ENCODE assay signal across 8 cellular contexts in genomic region chr15:101252836-101253235, GRCh38. TPM values are rescaled to one million over a fixed set of nuclear protein-coding genes. Genes with fewer than 3 reads are reported as not detected.
DNase-seq lines count a peak whose midpoint lies in the region; ATAC-seq and TF ChIP-seq lines count a peak whose summit lies in the region.

No MANE protein-coding gene starts in this region.

- peak overlapping the region; percentile 68; the same call in 1 of the 2 replicates for H3K27ac ChIP-seq in C4-2B
- peak overlapping the region; percentile 67 for H3K27ac ChIP-seq in mammary epithelial cell (ENCODE audit: insufficient read depth, low read depth, low read length)

- peak overlapping the region; percentile 62 to 76 (median 70) for H3K4me3 ChIP-seq in mammary epithelial cell (replicated peaks in 1 of 3; ENCODE audit: insufficient read depth in 1 of 3, low read depth in 2 of 3, low read length in 3 of 3)

- H3K27me3 ChIP-seq in mammary epithelial cell (ENCODE audit: insufficient read depth, low read length), result no peaks in the 10 kb centered on the region

- TF ChIP-seq CTCF in C4-2B (conservative IDR thresholded peaks at IDR 0.05), result no peak
- TF ChIP-seq CTCF in mammary epithelial cell (conservative IDR thresholded peaks at IDR 0.05 in 1 of 2, IDR thresholded peaks at IDR 0.05 in 1 of 2; ENCODE audit: extremely low read depth in 1 of 2, insufficient read depth in 1 of 2, low read depth in 1 of 2, low read length in 2 of 2), result no peak
- no peak for TF ChIP-seq CTCF in natural killer cell (IDR thresholded peaks at IDR 0.05)

- H3K4me3 Mint-ChIP-seq in natural killer cell, result peak overlapping the region; percentile 90

- intact Hi-C loops in mammary epithelial cell (cut with micrococcal nuclease) (loop anchor here (5.0 to 10.0 kb wide), 2 partner anchors 36 to 908 kb away; partner anchors contain the start of gene ADAMTS17), natural killer cell (cut with micrococcal nuclease) (no loop called here)

- DNase-seq in mammary epithelial cell, result no peak
- no peak for DNase-seq in natural killer cell
- DNase-seq in activated CD4-positive, alpha-beta T cell treated with anti-CD3 and anti-CD28 coated beads for 1 hour, result no peak

- in situ Hi-C loops in mammary epithelial cell (cut with MboI; ENCODE audit: low sequenced_read_pairs in 2 of 2), result loop anchor here (10.0 to 25.0 kb wide), 3 partner anchors 328 to 641 kb away; partner anchors contain the start of genes ASB7 (in 2 of the 2), LINS1 (in 2 of the 2) and LRRK1 (in 1 of the 2)

- BruUV-seq in mammary epithelial cell (replicated peaks; lab: Mats Ljungman, UMichigan), result no TSS peak

- no peaks in the 10 kb centered on the region for H4K20me1 ChIP-seq in mammary epithelial cell (ENCODE audit: insufficient read depth, low read length)

- dilution Hi-C loops in mammary epithelial cell (cut with HindIII; ENCODE audit: low sequenced_read_pairs), result loop anchor here (10.0 kb wide), 1 partner anchor 158 kb away; no protein-coding TSS in a partner anchor

- CTCF ChIA-PET in mammary epithelial cell (lab: Charles Lee; ENCODE audit: low non-redundant PET), result no interaction called here

- peak overlapping the region; percentile 84 for H3K4me2 ChIP-seq in mammary epithelial cell (ENCODE audit: insufficient read depth, low read depth, low read length)

- H3K36me3 Mint-ChIP-seq in natural killer cell, result no peaks in the 10 kb centered on the region

- H3K9me3 Mint-ChIP-seq in natural killer cell, result no peaks in the 10 kb centered on the region

- peak overlapping the region; percentile 91 for H2AFZ ChIP-seq in mammary epithelial cell (ENCODE audit: low read depth, low read length)

- peak overlapping the region; percentile 76 to 88 for H3K27ac Mint-ChIP-seq in natural killer cell

- WGBS in mammary epithelial cell (ENCODE audit: low coverage, missing lambda C conversion rate), result 16% methylated on average over 3 of the region's 3 CpGs

- H3K27me3 Mint-ChIP-seq in natural killer cell (ENCODE audit: low read depth in 2 of 2), result no peaks in the 10 kb centered on the region

- H3K4me1 Mint-ChIP-seq in natural killer cell, result peaks cover 25 to 32% of the 10 kb centered on the region in 2 donors

- H3K9ac ChIP-seq in mammary epithelial cell (ENCODE audit: insufficient read depth, low read length), result peak overlapping the region; percentile 76

- H3K4me1 ChIP-seq in mammary epithelial cell (ENCODE audit: insufficient read depth, low read length), result peaks cover 17% of the 10 kb centered on the region

- H3K79me2 ChIP-seq in mammary epithelial cell (ENCODE audit: insufficient read depth, low read length), result peaks cover 43% of the 10 kb centered on the region

- H3K9me3 ChIP-seq in mammary epithelial cell (replicated peaks; ENCODE audit: insufficient read depth, low read length), result no peaks in the 10 kb centered on the region

- ATAC-seq in HG03460 (IDR thresholded peaks at IDR 0.05; ENCODE audit: unreplicated experiment) (peak; percentile 11), natural killer cell (no peak), HG03097 (IDR thresholded peaks at IDR 0.05; ENCODE audit: low FRiP score, unreplicated experiment) (no peak), HG03342 (IDR thresholded peaks at IDR 0.05; ENCODE audit: unreplicated experiment) (no peak), GM21367 (IDR thresholded peaks at IDR 0.05; ENCODE audit: unreplicated experiment) (no peak)

- peaks cover 1% of the 10 kb centered on the region for H3K36me3 ChIP-seq in mammary epithelial cell (ENCODE audit: insufficient read depth, low read length)

RNA-seq across cellular contexts. Expression of gene CHSY1, which starts 1.0 kb away (rescaled TPM):
- total RNA-seq in mammary epithelial cell (10 to 100 TPM; 37.9 to 40.2 TPM), natural killer cell (10 to 100 TPM; 21.1 to 32.5 (median 30.8) TPM)
- polyA plus RNA-seq in mammary epithelial cell, result 30.2 TPM
- polyA minus RNA-seq in mammary epithelial cell, result 83.7 TPM

RNA-seq across cellular contexts. Expression of gene SELENOS, which starts 24.4 kb away (rescaled TPM):
- total RNA-seq in mammary epithelial cell (10 to 100 TPM; 51.7 to 81.2 TPM), natural killer cell (10 to 100 TPM; 33.6 to 44.2 (median 38.4) TPM)
- 68.4 TPM for polyA plus RNA-seq in mammary epithelial cell
- 23.9 TPM for polyA minus RNA-seq in mammary epithelial cell

RNA-seq across cellular contexts. Expression of gene SNRPA1, which starts 42.2 kb away (rescaled TPM):
- total RNA-seq in mammary epithelial cell, result 10 to 100 TPM; 17.2 to 85.7 TPM
- polyA plus RNA-seq in mammary epithelial cell, result 75.0 TPM
- polyA minus RNA-seq in mammary epithelial cell, result 32.0 TPM
- total RNA-seq in natural killer cell, result 100 to 1,000 TPM; 146 to 174 (median 167) TPM
